In genomic region chr7:93146465-93147127, GRCh38 we compare ENCODE assay signal across 8 cellular contexts. TPM values are rescaled to one million over a fixed set of nuclear protein-coding genes. Genes with fewer than 3 reads are reported as not detected.
A peak's percentile ranks its signal among the peaks of the same experiment; 100 is the strongest.
DNase-seq lines count a peak whose midpoint lies in the region; ATAC-seq and TF ChIP-seq lines count a peak whose summit lies in the region.

No MANE protein-coding gene starts in this region.

- no peak overlapping the region for H3K9ac ChIP-seq in fibroblast of lung (ENCODE audit: insufficient read depth, low read length)

- H3K27ac ChIP-seq in fibroblast of lung (ENCODE audit: insufficient read depth, low read length) (peak overlapping the region; percentile 13), thoracic aorta (peak overlapping the region in 1 of 2 donors; percentile 25)

- ATAC-seq in GM19452 (IDR thresholded peaks at IDR 0.05; ENCODE audit: unreplicated experiment) (peak; percentile 36), thoracic aorta (ENCODE audit: insufficient number of reproducible peaks, low FRiP score, low read depth) (no peak), HG03469 (IDR thresholded peaks at IDR 0.05; ENCODE audit: unreplicated experiment) (no peak)

- CTCF ChIA-PET in HEK293T (lab: Yijun Ruan, JAX) = no interaction called here

- H3K4me1 ChIP-seq in fibroblast of lung (ENCODE audit: control insufficient read depth, extremely low read depth, insufficient read depth, low read length) (peaks cover 2% of the 10 kb centered on the region), thoracic aorta (ENCODE audit: control insufficient read depth in 1 of 2, low read depth in 2 of 2) (peaks cover 18 to 28% of the 10 kb centered on the region in 2 donors)

- peak overlapping the region; percentile 76 for H2AFZ ChIP-seq in fibroblast of lung (ENCODE audit: low read length)

- H3K27me3 ChIP-seq in fibroblast of lung (ENCODE audit: control insufficient read depth, insufficient read depth, low read length) = no peaks in the 10 kb centered on the region
- H3K27me3 ChIP-seq in thoracic aorta (replicated peaks; ENCODE audit: insufficient read depth) = no peaks in the 10 kb centered on the region

- H3K36me3 ChIP-seq in fibroblast of lung (ENCODE audit: control insufficient read depth, insufficient read depth, low read length) (peaks cover 5% of the 10 kb centered on the region), thoracic aorta (peaks cover 15% of the 10 kb centered on the region)

- H3K9me3 ChIP-seq in fibroblast of lung (ENCODE audit: control insufficient read depth, insufficient read depth, low read depth, low read length) (no peaks in the 10 kb centered on the region), thoracic aorta (no peaks in the 10 kb centered on the region)

- peak overlapping the region; percentile 97 for H3K4me2 ChIP-seq in fibroblast of lung (ENCODE audit: extremely low read depth, insufficient read depth, low read length)

- TF ChIP-seq CTCF in fibroblast of lung (conservative IDR thresholded peaks at IDR 0.05 in 1 of 2, IDR thresholded peaks at IDR 0.05 in 1 of 2; ENCODE audit: low read depth in 1 of 2, low read length in 2 of 2) = no peak
- no peak for TF ChIP-seq CTCF in thoracic aorta (IDR thresholded peaks at IDR 0.05)

- no peaks in the 10 kb centered on the region for H3K79me2 ChIP-seq in fibroblast of lung (ENCODE audit: control insufficient read depth, insufficient read depth, low read length)

- H3K4me3 ChIP-seq in fibroblast of lung (replicated peaks in 1 of 4; ENCODE audit: control extremely low read depth in 1 of 4, insufficient read depth in 1 of 4, low read depth in 3 of 4, low read length in 4 of 4) (peak overlapping the region; percentile 52 to 91 (median 60)), thoracic aorta (peak overlapping the region; percentile 72)

- H4K20me1 ChIP-seq in fibroblast of lung (ENCODE audit: control insufficient read depth, extremely low read depth, insufficient read depth, low read length) = no peaks in the 10 kb centered on the region

- DNase-seq in AG20443 (ENCODE audit: low spot score) (peak; percentile 16), NOMO-1 (lab: John Stamatoyannopoulos, UW; ENCODE audit: unreplicated experiment in 2 of 2) (peak; percentile 55 to 82), fibroblast of lung (ENCODE audit: low read depth in 2 of 2) (no peak), thoracic aorta (ENCODE audit: low spot score) (no peak), Ammon's horn (ENCODE audit: low spot score) (no peak), HEK293T (ENCODE audit: extremely low spot score) (no peak)

- POLR2A ChIA-PET in HEK293T (lab: Yijun Ruan, JAX) = no interaction called here

TF ChIP-seq in HEK293T, 16 proteins besides CTCF, POLR2A, EP300 and RAD21:
- TF ChIP-seq FOXM1 (IDR thresholded peaks at IDR 0.05; ENCODE audit: borderline replicate concordance) = no peak
- TF ChIP-seq NFRKB (IDR thresholded peaks at IDR 0.05) = no peak
- TF ChIP-seq PKNOX1 (IDR thresholded peaks at IDR 0.05) = no peak
- TF ChIP-seq FOXK2 (IDR thresholded peaks at IDR 0.05) = no peak
- TF ChIP-seq SUZ12 (IDR thresholded peaks at IDR 0.05) = no peak
- no peak for TF ChIP-seq HDGF (IDR thresholded peaks at IDR 0.05; ENCODE audit: borderline replicate concordance)
- TF ChIP-seq ELF4 (IDR thresholded peaks at IDR 0.05) = no peak
- TF ChIP-seq L3MBTL2 (conservative IDR thresholded peaks at IDR 0.05) = no peak
- TF ChIP-seq BHLHE40 (IDR thresholded peaks at IDR 0.05; ENCODE audit: borderline replicate concordance) = no peak
- no peak for TF ChIP-seq CTBP1 (IDR thresholded peaks at IDR 0.05; ENCODE audit: borderline replicate concordance)
- no peak for TF ChIP-seq LEF1 (IDR thresholded peaks at IDR 0.05; ENCODE audit: borderline replicate concordance)
- no peak for TF ChIP-seq TARDBP (IDR thresholded peaks at IDR 0.05)
- TF ChIP-seq FOXA1 (IDR thresholded peaks at IDR 0.05) = no peak
- TF ChIP-seq ARNT (IDR thresholded peaks at IDR 0.05) = no peak
- TF ChIP-seq ZNF384 (IDR thresholded peaks at IDR 0.05) = no peak
- TF ChIP-seq SP1 (IDR thresholded peaks at IDR 0.05) = no peak

RNA-seq across cellular contexts. Expression of gene SAMD9L, which starts 1.6 kb away (rescaled TPM):
- total RNA-seq in fibroblast of lung = 15.7 and 23.9 TPM in 2 replicates
- polyA plus RNA-seq in fibroblast of lung = 8.6 and 11.8 TPM in 2 replicates
- polyA plus RNA-seq in fibroblast of lung (2012) = 8.5 and 10.4 TPM in 2 replicates
- polyA minus RNA-seq in fibroblast of lung (ENCODE audit: low replicate concordance) = 0.56 and 1.9 TPM in 2 replicates
- total RNA-seq in thoracic aorta = 10 to 100 TPM; 11.3 to 23.2 TPM

RNA-seq across cellular contexts. Expression of gene SAMD9, which starts 28.8 kb away (rescaled TPM):
- total RNA-seq in fibroblast of lung (14.6 and 19.2 TPM in 2 replicates), thoracic aorta (10 to 100 TPM; 10.2 TPM)
- polyA plus RNA-seq in fibroblast of lung = 10.1 and 10.8 TPM in 2 replicates
- 7.3 TPM in 2 replicates for polyA plus RNA-seq in fibroblast of lung (2012)
- polyA minus RNA-seq in fibroblast of lung (ENCODE audit: low replicate concordance) = 0.07 and 0.71 TPM in 2 replicates

Comparison
In these comparisons a context has a peak if more than half of its experiments do, and no peak if none do; other contexts are left out.
1. DNase-seq: peak in AG20443 (single experiment) and NOMO-1 (2 of 2); none in fibroblast of lung (0 of 2), thoracic aorta (single experiment), Ammon's horn (single experiment) and HEK293T (single experiment).